In genomic region chr17:37100231-37100630, GRCh38 we compare ENCODE assay signal across 18 cellular contexts.
"Had no signal": no experiment of that assay in that cellular context is flagged by ENCODE, and none has a peak within 500 bp of the region (broad histone marks: within the 10 kb centered on the region; RNA-seq: fewer than 3 reads in every experiment).

No MANE protein-coding gene starts in this region.

- ATAC-seq: activated T-cell treated with anti-CD3 and anti-CD28 coated beads, Interleukin-2, amount 50 U/mL, for 72 hours; heart right ventricle; left lobe of liver; natural killer cell; right cardiac atrium; stimulated activated naive B cell treated with anti-CD40 and anti-IgM and Interleukin-4, amounts not matched to agents 10 μg/mL and 1 μg/mL and 100 μg/mL, for 72 hours had no signal

- DNase-seq: activated CD4-positive, alpha-beta memory T cell treated with anti-CD3 and anti-CD28 coated beads for 36 hours; activated gamma-delta T cell treated with Interleukin-2 at 50 U/mL for 16 hours; activated naive CD8-positive, alpha-beta T cell treated with anti-CD3 and anti-CD28 coated beads for 36 hours; activated T-cell treated with anti-CD3 and anti-CD28 coated beads, Interleukin-2, amount 50 U/mL, for 72 hours; anterior cingulate cortex; effector CD4-positive, alpha-beta T cell; foreskin melanocyte; heart right ventricle; islet precursor cell; mammary epithelial cell; natural killer cell; nucleus accumbens; right cardiac atrium; stimulated activated CD4-positive, alpha-beta T cell treated with anti-CD3 and anti-CD28 coated beads, Interleukin-1b, Interleukin-23, amount 100 ng/mL, for 48 hours; stimulated activated naive B cell treated with anti-CD40 and anti-IgM and Interleukin-4, amounts not matched to agents 10 μg/mL and 1 μg/mL and 100 μg/mL, for 72 hours; substantia nigra; trophoblast cell had no signal

- H3K4me3 ChIP-seq: heart right ventricle had no signal
